8 cellular contexts compared by ENCODE assay signal in genomic region chr17:2392252-2393183, GRCh38. TPM values are rescaled to one million over a fixed set of nuclear protein-coding genes. Genes with fewer than 3 reads are reported as not detected.
DNase-seq lines count a peak whose midpoint lies in the region; ATAC-seq, FAIRE-seq and TF ChIP-seq lines count a peak whose summit lies in the region.

No MANE protein-coding gene starts in this region.

- peak overlapping the region in 2 of 4 donors; percentile 71 to 74 for H3K4me3 ChIP-seq in adrenal gland

- DNase-seq in GM12892 (ENCODE audit: insufficient read length): peak; percentile 92
- peak; percentile 86 to 93 (median 93) for DNase-seq in NCI-H1417 (lab: John Stamatoyannopoulos, UW)
- DNase-seq in T-cell: peak; percentile 88 to 99 (median 95)
- DNase-seq in adrenal gland: peak; percentile 94 to 98 (median 96)
- DNase-seq in left cardiac atrium: peak; percentile 97
- peak; percentile 99 for DNase-seq in posterior vena cava (ENCODE audit: low spot score)
- peak; percentile 98 for DNase-seq in type B pancreatic cell (ENCODE audit: extremely low spot score, unreplicated experiment)

- H3K27ac Mint-ChIP-seq in T-cell (peak overlapping the region; percentile 95 to 96), type B pancreatic cell (peak overlapping the region; percentile 90)

- intact Hi-C loops in adrenal gland (cut with DNase I) (no loop called here), left cardiac atrium (cut with DNase I) (no loop called here), posterior vena cava (cut with DNase I) (no loop called here)

- peak; percentile 63 for ATAC-seq in HG02678 (IDR thresholded peaks at IDR 0.05; ENCODE audit: unreplicated experiment)
- ATAC-seq in T-cell (replicated peaks in 1 of 4): peak; percentile 68 to 73 (median 72)
- peak; percentile 75 to 77 for ATAC-seq in left cardiac atrium

- FAIRE-seq in GM12892 (lab: Jason Lieb, UNC): no peak

- TF ChIP-seq CTCF in adrenal gland (IDR thresholded peaks at IDR 0.05) (no peak), type B pancreatic cell (conservative IDR thresholded peaks at IDR 0.05) (no peak)

- H3K27ac ChIP-seq in adrenal gland: peak overlapping the region; percentile 93 to 99 (median 98)

- H3K36me3 ChIP-seq in adrenal gland (replicated peaks in 1 of 2): peaks cover 0 to 6% of the 10 kb centered on the region in 2 donors

- no peaks in the 10 kb centered on the region for H3K27me3 ChIP-seq in adrenal gland

- H3K36me3 Mint-ChIP-seq in T-cell (no peaks in the 10 kb centered on the region), type B pancreatic cell (peaks cover 4% of the 10 kb centered on the region)

- H3K4me1 Mint-ChIP-seq in T-cell (peaks cover 60 to 67% (median 60%) of the 10 kb centered on the region in 3 donors), type B pancreatic cell (ENCODE audit: unreplicated experiment) (peaks cover 45% of the 10 kb centered on the region)

- no peaks in the 10 kb centered on the region for H3K9me3 ChIP-seq in adrenal gland (replicated peaks in 1 of 3)

- POLR2A ChIA-PET in T-cell (lab: Charles Lee): interaction anchor here (0.5 to 1.0 kb wide), 5 partner anchors 9 to 570 kb away, joined by 3 to 8 read pairs (median 5); no protein-coding TSS in a partner anchor

- CTCF ChIA-PET in T-cell (lab: Charles Lee): interaction anchor here (0.7 to 3.6 kb wide), 5 partner anchors 10 to 423 kb away, joined by 3 to 23 read pairs (median 5); no protein-coding TSS in a partner anchor

- H3K4me3 Mint-ChIP-seq in T-cell (peak overlapping the region; percentile 88 to 96 (median 88)), type B pancreatic cell (peak overlapping the region; percentile 91)

- H3K27me3 Mint-ChIP-seq in T-cell: no peaks in the 10 kb centered on the region
- no peaks in the 10 kb centered on the region for H3K27me3 Mint-ChIP-seq in type B pancreatic cell

- H3K4me1 ChIP-seq in adrenal gland (replicated peaks in 1 of 2): peaks cover 41 to 61% of the 10 kb centered on the region in 2 donors

- WGBS in adrenal gland, 4 donors: 0 to 1% (median 0%) methylated on average over 17 to 79 of the region's 83 CpGs

- peak; percentile 75 for TF ChIP-seq POLR2A in GM12892 (IDR thresholded peaks at IDR 0.05; ENCODE audit: low read depth, low read length)
- TF ChIP-seq POLR2A in adrenal gland (IDR thresholded peaks at IDR 0.05): peak; percentile 76 to 84

- no peaks in the 10 kb centered on the region for H3K9me3 Mint-ChIP-seq in T-cell
- H3K9me3 Mint-ChIP-seq in type B pancreatic cell: no peaks in the 10 kb centered on the region

RNA-seq across cellular contexts. Expression of gene MNT, which starts 8.3 kb away (rescaled TPM):
- polyA plus RNA-seq in GM12892 (2012; ENCODE audit: missing spikeins): 4.7 TPM
- total RNA-seq in T-cell (10 to 100 TPM; 43.0 to 97.8 (median 58.2) TPM), adrenal gland (10 to 100 TPM in 7 of 8 donors, 1 to 10 TPM in 1; 9.4 to 43.9 (median 20.9) TPM), left cardiac atrium (10 to 100 TPM; 11.2 to 12.7 TPM), posterior vena cava (10 to 100 TPM; 26.0 to 27.2 TPM), type B pancreatic cell (ENCODE audit: low replicate concordance) (26.9 and 32.9 TPM in 2 replicates)
- 10 to 100 TPM in 1 of 3 donors, 1 to 10 TPM in 2; 4.9 to 30.6 (median 7.7) TPM for polyA plus RNA-seq in adrenal gland

RNA-seq across cellular contexts. Expression of gene SGSM2, which starts 55.2 kb away (rescaled TPM):
- 31.4 TPM for polyA plus RNA-seq in GM12892 (2012; ENCODE audit: missing spikeins)
- 100 to 1,000 TPM; 124 to 172 (median 160) TPM for total RNA-seq in T-cell
- 10 to 100 TPM; 31.3 to 71.8 (median 52.9) TPM for total RNA-seq in adrenal gland
- polyA plus RNA-seq in adrenal gland: 100 to 1,000 TPM in 2 of 3 donors, 10 to 100 TPM in 1; 16.3 to 393 (median 175) TPM
- 10 to 100 TPM; 30.7 to 35.5 TPM for total RNA-seq in left cardiac atrium
- total RNA-seq in posterior vena cava: 10 to 100 TPM; 38.7 to 42.9 TPM
- 64.1 and 74.3 TPM in 2 replicates for total RNA-seq in type B pancreatic cell (ENCODE audit: low replicate concordance)

RNA-seq across cellular contexts. Expression of gene TSR1, which starts 56.3 kb away (rescaled TPM):
- 38.5 TPM for polyA plus RNA-seq in GM12892 (2012; ENCODE audit: missing spikeins)
- 10 to 100 TPM; 27.8 to 33.7 (median 28.8) TPM for total RNA-seq in T-cell
- 10 to 100 TPM; 19.7 to 74.6 (median 26.5) TPM for total RNA-seq in adrenal gland
- polyA plus RNA-seq in adrenal gland: 10 to 100 TPM; 12.7 to 29.7 (median 13.6) TPM
- total RNA-seq in left cardiac atrium: 10 to 100 TPM; 15.9 to 25.3 TPM
- total RNA-seq in posterior vena cava: 10 to 100 TPM; 20.8 to 24.0 TPM
- total RNA-seq in type B pancreatic cell (ENCODE audit: low replicate concordance): 37.8 and 40.3 TPM in 2 replicates
